1 cellular context compared by ENCODE assay signal in the genomic region with DNA sequence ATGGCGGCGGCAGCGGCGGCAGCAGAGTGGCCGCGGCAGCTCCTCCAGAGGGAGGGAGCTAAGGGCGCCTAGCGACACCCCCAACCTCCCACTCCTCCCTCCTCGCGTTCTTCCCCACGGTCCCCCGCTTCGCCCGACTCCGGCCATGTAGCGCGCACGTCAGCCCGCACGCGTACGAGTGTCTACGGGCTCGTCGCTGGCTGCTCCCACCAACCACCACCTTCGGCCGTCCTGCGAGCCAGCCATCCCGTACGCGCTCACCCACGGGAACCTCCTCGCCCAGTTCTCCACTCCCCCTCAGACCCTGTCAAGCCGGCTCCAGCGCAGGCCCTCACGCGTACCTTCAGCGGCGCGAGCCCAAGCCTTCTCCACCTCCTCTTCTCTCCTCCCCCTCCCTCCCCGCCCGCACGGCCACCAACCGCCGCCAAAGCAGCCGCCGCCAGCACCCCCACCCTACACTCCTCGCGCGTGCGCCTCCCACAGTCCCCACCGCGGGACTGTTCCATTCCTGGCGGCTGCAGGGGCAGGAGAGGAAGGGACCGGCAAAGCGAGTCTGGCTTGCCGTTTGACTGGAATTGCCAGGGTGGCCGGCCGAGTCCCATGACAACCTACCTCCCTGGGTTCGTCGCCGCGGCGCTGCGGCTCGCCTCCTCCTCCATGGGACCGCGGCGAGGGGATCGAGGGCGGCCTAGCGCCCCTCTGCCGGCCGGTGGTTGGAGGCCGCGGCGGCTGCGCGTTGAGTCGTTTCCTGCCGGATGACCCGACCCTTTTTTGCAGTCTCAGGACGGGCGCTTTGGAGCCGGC.
TF ChIP-seq lines count a peak whose summit lies in the region.

A gene (plus strand): TSS at position 774 of the 804 bp plus-strand sequence. CDS start 20,689 bp downstream, outside the sequence.
A gene with protein sequence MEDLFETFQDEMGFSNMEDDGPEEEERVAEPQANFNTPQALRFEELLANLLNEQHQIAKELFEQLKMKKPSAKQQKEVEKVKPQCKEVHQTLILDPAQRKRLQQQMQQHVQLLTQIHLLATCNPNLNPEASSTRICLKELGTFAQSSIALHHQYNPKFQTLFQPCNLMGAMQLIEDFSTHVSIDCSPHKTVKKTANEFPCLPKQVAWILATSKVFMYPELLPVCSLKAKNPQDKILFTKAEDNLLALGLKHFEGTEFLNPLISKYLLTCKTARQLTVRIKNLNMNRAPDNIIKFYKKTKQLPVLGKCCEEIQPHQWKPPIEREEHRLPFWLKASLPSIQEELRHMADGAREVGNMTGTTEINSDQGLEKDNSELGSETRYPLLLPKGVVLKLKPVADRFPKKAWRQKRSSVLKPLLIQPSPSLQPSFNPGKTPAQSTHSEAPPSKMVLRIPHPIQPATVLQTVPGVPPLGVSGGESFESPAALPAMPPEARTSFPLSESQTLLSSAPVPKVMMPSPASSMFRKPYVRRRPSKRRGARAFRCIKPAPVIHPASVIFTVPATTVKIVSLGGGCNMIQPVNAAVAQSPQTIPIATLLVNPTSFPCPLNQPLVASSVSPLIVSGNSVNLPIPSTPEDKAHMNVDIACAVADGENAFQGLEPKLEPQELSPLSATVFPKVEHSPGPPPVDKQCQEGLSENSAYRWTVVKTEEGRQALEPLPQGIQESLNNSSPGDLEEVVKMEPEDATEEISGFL (minus strand): TSS at position 457 of the 804 bp plus-strand sequence. CDS start 8,338 bp downstream, outside the sequence.

TF ChIP-seq in HepG2, 621 proteins besides CTCF, POLR2A, EP300 and RAD21 (continued from another document and continues in another):
- TF ChIP-seq, protein P1, sequence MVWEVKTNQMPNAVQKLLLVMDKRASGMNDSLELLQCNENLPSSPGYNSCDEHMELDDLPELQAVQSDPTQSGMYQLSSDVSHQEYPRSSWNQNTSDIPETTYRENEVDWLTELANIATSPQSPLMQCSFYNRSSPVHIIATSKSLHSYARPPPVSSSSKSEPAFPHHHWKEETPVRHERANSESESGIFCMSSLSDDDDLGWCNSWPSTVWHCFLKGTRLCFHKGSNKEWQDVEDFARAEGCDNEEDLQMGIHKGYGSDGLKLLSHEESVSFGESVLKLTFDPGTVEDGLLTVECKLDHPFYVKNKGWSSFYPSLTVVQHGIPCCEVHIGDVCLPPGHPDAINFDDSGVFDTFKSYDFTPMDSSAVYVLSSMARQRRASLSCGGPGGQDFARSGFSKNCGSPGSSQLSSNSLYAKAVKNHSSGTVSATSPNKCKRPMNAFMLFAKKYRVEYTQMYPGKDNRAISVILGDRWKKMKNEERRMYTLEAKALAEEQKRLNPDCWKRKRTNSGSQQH (CRISPR knock-in tag; IDR thresholded peaks at IDR 0.05; ENCODE audit: low read depth), result peak; percentile 59; the same call in 1 of the 2 replicates
- TF ChIP-seq GFI1 (CRISPR knock-in tag; IDR thresholded peaks at IDR 0.05; ENCODE audit: borderline replicate concordance) (peak; percentile 48), ZNF121 (CRISPR knock-in tag; IDR thresholded peaks at IDR 0.05) (0 out of 2 replicates have a peak, but pooled peaks have one; percentile 56), ZNF552 (CRISPR knock-in tag; IDR thresholded peaks at IDR 0.05; ENCODE audit: borderline replicate concordance) (0 out of 2 replicates have a peak, but pooled peaks have one; percentile 72), ZNF501 (CRISPR knock-in tag; IDR thresholded peaks at IDR 0.05) (no peak), ZMAT3 (CRISPR knock-in tag; conservative IDR thresholded peaks at IDR 0.05) (peak; percentile 33; the same call in 1 of the 2 replicates), HCFC1 (IDR thresholded peaks at IDR 0.05; ENCODE audit: low read depth, low read length) (0 out of 2 replicates have a peak, but pooled peaks have one; percentile 12), ARID2 (CRISPR knock-in tag; IDR thresholded peaks at IDR 0.05; ENCODE audit: borderline replicate concordance) (peak; percentile 65; the same call in 1 of the 2 replicates), CC2D1A (CRISPR knock-in tag; IDR thresholded peaks at IDR 0.05) (no peak), KDM4B (CRISPR knock-in tag; IDR thresholded peaks at IDR 0.05) (peak; percentile 26; the same call in 1 of the 2 replicates), ZNF124 (CRISPR knock-in tag; IDR thresholded peaks at IDR 0.05) (no peak), KLF15 (CRISPR knock-in tag; IDR thresholded peaks at IDR 0.05; ENCODE audit: borderline replicate concordance) (no peak), CBX2 (IDR thresholded peaks at IDR 0.05; ENCODE audit: low read depth, low read length) (no peak), CBX2 (CRISPR knock-in tag; IDR thresholded peaks at IDR 0.05; ENCODE audit: low read depth) (no peak), ONECUT2 (CRISPR knock-in tag; IDR thresholded peaks at IDR 0.05) (no peak; the same call in 1 of the 2 replicates)
- TF ChIP-seq, protein P2, sequence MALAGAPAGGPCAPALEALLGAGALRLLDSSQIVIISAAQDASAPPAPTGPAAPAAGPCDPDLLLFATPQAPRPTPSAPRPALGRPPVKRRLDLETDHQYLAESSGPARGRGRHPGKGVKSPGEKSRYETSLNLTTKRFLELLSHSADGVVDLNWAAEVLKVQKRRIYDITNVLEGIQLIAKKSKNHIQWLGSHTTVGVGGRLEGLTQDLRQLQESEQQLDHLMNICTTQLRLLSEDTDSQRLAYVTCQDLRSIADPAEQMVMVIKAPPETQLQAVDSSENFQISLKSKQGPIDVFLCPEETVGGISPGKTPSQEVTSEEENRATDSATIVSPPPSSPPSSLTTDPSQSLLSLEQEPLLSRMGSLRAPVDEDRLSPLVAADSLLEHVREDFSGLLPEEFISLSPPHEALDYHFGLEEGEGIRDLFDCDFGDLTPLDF (CRISPR knock-in tag; IDR thresholded peaks at IDR 0.05), result no peak
- TF ChIP-seq, protein P3, sequence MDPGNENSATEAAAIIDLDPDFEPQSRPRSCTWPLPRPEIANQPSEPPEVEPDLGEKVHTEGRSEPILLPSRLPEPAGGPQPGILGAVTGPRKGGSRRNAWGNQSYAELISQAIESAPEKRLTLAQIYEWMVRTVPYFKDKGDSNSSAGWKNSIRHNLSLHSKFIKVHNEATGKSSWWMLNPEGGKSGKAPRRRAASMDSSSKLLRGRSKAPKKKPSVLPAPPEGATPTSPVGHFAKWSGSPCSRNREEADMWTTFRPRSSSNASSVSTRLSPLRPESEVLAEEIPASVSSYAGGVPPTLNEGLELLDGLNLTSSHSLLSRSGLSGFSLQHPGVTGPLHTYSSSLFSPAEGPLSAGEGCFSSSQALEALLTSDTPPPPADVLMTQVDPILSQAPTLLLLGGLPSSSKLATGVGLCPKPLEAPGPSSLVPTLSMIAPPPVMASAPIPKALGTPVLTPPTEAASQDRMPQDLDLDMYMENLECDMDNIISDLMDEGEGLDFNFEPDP (CRISPR knock-in tag; conservative IDR thresholded peaks at IDR 0.05), result 0 out of 2 replicates have a peak, but pooled peaks have one; percentile 88
- TF ChIP-seq, protein P4, sequence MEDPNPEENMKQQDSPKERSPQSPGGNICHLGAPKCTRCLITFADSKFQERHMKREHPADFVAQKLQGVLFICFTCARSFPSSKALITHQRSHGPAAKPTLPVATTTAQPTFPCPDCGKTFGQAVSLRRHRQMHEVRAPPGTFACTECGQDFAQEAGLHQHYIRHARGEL (CRISPR knock-in tag; IDR thresholded peaks at IDR 0.05), result no peak
- TF ChIP-seq, protein P5, sequence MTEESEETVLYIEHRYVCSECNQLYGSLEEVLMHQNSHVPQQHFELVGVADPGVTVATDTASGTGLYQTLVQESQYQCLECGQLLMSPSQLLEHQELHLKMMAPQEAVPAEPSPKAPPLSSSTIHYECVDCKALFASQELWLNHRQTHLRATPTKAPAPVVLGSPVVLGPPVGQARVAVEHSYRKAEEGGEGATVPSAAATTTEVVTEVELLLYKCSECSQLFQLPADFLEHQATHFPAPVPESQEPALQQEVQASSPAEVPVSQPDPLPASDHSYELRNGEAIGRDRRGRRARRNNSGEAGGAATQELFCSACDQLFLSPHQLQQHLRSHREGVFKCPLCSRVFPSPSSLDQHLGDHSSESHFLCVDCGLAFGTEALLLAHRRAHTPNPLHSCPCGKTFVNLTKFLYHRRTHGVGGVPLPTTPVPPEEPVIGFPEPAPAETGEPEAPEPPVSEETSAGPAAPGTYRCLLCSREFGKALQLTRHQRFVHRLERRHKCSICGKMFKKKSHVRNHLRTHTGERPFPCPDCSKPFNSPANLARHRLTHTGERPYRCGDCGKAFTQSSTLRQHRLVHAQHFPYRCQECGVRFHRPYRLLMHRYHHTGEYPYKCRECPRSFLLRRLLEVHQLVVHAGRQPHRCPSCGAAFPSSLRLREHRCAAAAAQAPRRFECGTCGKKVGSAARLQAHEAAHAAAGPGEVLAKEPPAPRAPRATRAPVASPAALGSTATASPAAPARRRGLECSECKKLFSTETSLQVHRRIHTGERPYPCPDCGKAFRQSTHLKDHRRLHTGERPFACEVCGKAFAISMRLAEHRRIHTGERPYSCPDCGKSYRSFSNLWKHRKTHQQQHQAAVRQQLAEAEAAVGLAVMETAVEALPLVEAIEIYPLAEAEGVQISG (CRISPR knock-in tag; IDR thresholded peaks at IDR 0.05), result peak; percentile 13; the same call in 1 of the 2 replicates
- TF ChIP-seq, protein P6, sequence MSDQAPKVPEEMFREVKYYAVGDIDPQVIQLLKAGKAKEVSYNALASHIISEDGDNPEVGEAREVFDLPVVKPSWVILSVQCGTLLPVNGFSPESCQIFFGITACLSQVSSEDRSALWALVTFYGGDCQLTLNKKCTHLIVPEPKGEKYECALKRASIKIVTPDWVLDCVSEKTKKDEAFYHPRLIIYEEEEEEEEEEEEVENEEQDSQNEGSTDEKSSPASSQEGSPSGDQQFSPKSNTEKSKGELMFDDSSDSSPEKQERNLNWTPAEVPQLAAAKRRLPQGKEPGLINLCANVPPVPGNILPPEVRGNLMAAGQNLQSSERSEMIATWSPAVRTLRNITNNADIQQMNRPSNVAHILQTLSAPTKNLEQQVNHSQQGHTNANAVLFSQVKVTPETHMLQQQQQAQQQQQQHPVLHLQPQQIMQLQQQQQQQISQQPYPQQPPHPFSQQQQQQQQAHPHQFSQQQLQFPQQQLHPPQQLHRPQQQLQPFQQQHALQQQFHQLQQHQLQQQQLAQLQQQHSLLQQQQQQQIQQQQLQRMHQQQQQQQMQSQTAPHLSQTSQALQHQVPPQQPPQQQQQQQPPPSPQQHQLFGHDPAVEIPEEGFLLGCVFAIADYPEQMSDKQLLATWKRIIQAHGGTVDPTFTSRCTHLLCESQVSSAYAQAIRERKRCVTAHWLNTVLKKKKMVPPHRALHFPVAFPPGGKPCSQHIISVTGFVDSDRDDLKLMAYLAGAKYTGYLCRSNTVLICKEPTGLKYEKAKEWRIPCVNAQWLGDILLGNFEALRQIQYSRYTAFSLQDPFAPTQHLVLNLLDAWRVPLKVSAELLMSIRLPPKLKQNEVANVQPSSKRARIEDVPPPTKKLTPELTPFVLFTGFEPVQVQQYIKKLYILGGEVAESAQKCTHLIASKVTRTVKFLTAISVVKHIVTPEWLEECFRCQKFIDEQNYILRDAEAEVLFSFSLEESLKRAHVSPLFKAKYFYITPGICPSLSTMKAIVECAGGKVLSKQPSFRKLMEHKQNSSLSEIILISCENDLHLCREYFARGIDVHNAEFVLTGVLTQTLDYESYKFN (CRISPR knock-in tag; conservative IDR thresholded peaks at IDR 0.05), result 0 out of 2 replicates have a peak, but pooled peaks have one; percentile 22
- TF ChIP-seq, protein P7, sequence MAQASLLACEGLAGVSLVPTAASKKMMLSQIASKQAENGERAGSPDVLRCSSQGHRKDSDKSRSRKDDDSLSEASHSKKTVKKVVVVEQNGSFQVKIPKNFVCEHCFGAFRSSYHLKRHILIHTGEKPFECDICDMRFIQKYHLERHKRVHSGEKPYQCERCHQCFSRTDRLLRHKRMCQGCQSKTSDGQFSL (CRISPR knock-in tag; IDR thresholded peaks at IDR 0.05), result peak; percentile 71; the same call in 1 of the 2 replicates
- TF ChIP-seq, protein P8, sequence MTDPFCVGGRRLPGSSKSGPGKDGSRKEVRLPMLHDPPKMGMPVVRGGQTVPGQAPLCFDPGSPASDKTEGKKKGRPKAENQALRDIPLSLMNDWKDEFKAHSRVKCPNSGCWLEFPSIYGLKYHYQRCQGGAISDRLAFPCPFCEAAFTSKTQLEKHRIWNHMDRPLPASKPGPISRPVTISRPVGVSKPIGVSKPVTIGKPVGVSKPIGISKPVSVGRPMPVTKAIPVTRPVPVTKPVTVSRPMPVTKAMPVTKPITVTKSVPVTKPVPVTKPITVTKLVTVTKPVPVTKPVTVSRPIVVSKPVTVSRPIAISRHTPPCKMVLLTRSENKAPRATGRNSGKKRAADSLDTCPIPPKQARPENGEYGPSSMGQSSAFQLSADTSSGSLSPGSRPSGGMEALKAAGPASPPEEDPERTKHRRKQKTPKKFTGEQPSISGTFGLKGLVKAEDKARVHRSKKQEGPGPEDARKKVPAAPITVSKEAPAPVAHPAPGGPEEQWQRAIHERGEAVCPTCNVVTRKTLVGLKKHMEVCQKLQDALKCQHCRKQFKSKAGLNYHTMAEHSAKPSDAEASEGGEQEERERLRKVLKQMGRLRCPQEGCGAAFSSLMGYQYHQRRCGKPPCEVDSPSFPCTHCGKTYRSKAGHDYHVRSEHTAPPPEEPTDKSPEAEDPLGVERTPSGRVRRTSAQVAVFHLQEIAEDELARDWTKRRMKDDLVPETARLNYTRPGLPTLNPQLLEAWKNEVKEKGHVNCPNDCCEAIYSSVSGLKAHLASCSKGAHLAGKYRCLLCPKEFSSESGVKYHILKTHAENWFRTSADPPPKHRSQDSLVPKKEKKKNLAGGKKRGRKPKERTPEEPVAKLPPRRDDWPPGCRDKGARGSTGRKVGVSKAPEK (CRISPR knock-in tag; IDR thresholded peaks at IDR 0.05; ENCODE audit: borderline replicate concordance), result no peak
- TF ChIP-seq, protein P9, sequence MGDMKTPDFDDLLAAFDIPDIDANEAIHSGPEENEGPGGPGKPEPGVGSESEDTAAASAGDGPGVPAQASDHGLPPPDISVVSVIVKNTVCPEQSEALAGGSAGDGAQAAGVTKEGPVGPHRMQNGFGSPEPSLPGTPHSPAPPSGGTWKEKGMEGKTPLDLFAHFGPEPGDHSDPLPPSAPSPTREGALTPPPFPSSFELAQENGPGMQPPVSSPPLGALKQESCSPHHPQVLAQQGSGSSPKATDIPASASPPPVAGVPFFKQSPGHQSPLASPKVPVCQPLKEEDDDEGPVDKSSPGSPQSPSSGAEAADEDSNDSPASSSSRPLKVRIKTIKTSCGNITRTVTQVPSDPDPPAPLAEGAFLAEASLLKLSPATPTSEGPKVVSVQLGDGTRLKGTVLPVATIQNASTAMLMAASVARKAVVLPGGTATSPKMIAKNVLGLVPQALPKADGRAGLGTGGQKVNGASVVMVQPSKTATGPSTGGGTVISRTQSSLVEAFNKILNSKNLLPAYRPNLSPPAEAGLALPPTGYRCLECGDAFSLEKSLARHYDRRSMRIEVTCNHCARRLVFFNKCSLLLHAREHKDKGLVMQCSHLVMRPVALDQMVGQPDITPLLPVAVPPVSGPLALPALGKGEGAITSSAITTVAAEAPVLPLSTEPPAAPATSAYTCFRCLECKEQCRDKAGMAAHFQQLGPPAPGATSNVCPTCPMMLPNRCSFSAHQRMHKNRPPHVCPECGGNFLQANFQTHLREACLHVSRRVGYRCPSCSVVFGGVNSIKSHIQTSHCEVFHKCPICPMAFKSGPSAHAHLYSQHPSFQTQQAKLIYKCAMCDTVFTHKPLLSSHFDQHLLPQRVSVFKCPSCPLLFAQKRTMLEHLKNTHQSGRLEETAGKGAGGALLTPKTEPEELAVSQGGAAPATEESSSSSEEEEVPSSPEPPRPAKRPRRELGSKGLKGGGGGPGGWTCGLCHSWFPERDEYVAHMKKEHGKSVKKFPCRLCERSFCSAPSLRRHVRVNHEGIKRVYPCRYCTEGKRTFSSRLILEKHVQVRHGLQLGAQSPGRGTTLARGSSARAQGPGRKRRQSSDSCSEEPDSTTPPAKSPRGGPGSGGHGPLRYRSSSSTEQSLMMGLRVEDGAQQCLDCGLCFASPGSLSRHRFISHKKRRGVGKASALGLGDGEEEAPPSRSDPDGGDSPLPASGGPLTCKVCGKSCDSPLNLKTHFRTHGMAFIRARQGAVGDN (CRISPR knock-in tag; IDR thresholded peaks at IDR 0.05), result peak; percentile 68
